8 cellular contexts compared by ENCODE assay signal in the genomic region with DNA sequence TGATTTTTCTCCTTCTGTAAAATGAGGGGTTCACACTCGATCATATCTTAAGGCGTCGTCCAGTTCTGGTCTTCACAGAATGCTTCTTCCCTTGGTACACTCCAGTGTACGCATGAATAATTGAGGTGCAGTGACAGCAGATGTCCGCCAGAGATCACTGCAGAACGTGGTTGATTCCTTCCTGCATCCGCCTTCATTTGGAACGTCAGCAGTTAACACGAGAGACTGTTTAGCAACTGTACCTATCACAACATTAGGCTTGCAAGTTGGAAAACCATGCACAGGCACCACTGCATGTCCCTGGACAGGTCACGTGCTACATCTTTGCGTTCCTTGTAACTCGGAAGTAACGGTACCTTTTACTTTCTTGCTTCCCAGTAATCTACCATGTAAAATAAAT.
DNase-seq lines count a peak whose midpoint lies in the region; ATAC-seq and TF ChIP-seq lines count a peak whose summit lies in the region.

No MANE protein-coding gene starts in this region.

- TF ChIP-seq CTCF in epithelial cell of proximal tubule (conservative IDR thresholded peaks at IDR 0.05; ENCODE audit: low read depth, low read length) (peak; percentile 66), osteoblast (IDR thresholded peaks at IDR 0.05; ENCODE audit: extremely low read depth, low read depth, low read length) (peak; percentile 69)

- peak; percentile 90 for ATAC-seq in GM18907 (IDR thresholded peaks at IDR 0.05; ENCODE audit: unreplicated experiment)
- ATAC-seq in HG03521 (IDR thresholded peaks at IDR 0.05; ENCODE audit: unreplicated experiment) = peak; percentile 82

- H3K27ac ChIP-seq in osteoblast (ENCODE audit: low read depth, low read length) = no peak overlapping the region

- H3K9me3 ChIP-seq in osteoblast (ENCODE audit: low read depth, low read length) = peaks cover 3% of the 10 kb centered on the region

- intact Hi-C loops in posterior vena cava (cut with DNase I) = no loop called here

- H3K4me2 ChIP-seq in osteoblast (ENCODE audit: insufficient read depth, low read length) = peak overlapping the region; percentile 65

- peaks cover 2% of the 10 kb centered on the region for H3K27me3 ChIP-seq in osteoblast (ENCODE audit: insufficient read depth, low read length)

- H4K20me1 ChIP-seq in osteoblast (ENCODE audit: insufficient read depth, low read length) = no peaks in the 10 kb centered on the region

- H2AFZ ChIP-seq in osteoblast (ENCODE audit: low read length) = peak overlapping the region; percentile 31

- peak; percentile 67 for DNase-seq in A172 (ENCODE audit: low spot score)
- peak; percentile 9 to 15 for DNase-seq in activated CD4-positive, alpha-beta T cell treated with anti-CD3 and anti-CD28 coated beads, Interleukin-2, amount 50 U/mL, for 4 hours
- DNase-seq in epithelial cell of proximal tubule (ENCODE audit: low read depth) = peak; percentile 12
- DNase-seq in osteoblast (ENCODE audit: insufficient read length, low spot score, missing footprints) = no peak
- DNase-seq in NCI-H748 (lab: John Stamatoyannopoulos, UW; ENCODE audit: unreplicated experiment) = no peak
- no peak for DNase-seq in posterior vena cava (ENCODE audit: low spot score)

- H3K4me1 ChIP-seq in osteoblast (ENCODE audit: insufficient read depth, low read length) = no peaks in the 10 kb centered on the region

- H3K36me3 ChIP-seq in osteoblast (ENCODE audit: insufficient read depth, low read length) = no peaks in the 10 kb centered on the region

- H3K79me2 ChIP-seq in osteoblast (ENCODE audit: insufficient read depth, low read length) = no peaks in the 10 kb centered on the region

- H3K4me3 ChIP-seq in epithelial cell of proximal tubule (ENCODE audit: low read depth, low read length) (no peak overlapping the region), osteoblast (ENCODE audit: insufficient read depth, low read length) (no peak overlapping the region)

Comparison
In these comparisons a context has a peak if more than half of its experiments do, and no peak if none do; other contexts are left out.
1. DNase-seq: peak in A172 (single experiment), activated CD4-positive, alpha-beta T cell treated with anti-CD3 and anti-CD28 coated beads, Interleukin-2, amount 50 U/mL, for 4 hours (2 of 2) and epithelial cell of proximal tubule (single experiment); none in osteoblast (single experiment), NCI-H748 (single experiment) and posterior vena cava (single experiment).